ENCODE assay signal across 1 cellular context in genomic region chr14:22613091-22613695, GRCh38.
TF ChIP-seq lines count a peak whose summit lies in the region.

No MANE protein-coding gene starts in this region.

TF ChIP-seq in HCT116, 20 proteins besides CTCF, POLR2A, EP300 and RAD21:
- TF ChIP-seq ZBTB33 (IDR thresholded peaks at IDR 0.05; ENCODE audit: extremely low read depth, insufficient replicate concordance, low read length) (no peak), ZFX (IDR thresholded peaks at IDR 0.05) (no peak), EZH2phosphoT487 (IDR thresholded peaks at IDR 0.05; ENCODE audit: borderline replicate concordance) (no peak), ZNF274 (IDR thresholded peaks at IDR 0.05; ENCODE audit: low read depth, low read length) (no peak)
